ENCODE assay signal across 9 cellular contexts in the genomic region with DNA sequence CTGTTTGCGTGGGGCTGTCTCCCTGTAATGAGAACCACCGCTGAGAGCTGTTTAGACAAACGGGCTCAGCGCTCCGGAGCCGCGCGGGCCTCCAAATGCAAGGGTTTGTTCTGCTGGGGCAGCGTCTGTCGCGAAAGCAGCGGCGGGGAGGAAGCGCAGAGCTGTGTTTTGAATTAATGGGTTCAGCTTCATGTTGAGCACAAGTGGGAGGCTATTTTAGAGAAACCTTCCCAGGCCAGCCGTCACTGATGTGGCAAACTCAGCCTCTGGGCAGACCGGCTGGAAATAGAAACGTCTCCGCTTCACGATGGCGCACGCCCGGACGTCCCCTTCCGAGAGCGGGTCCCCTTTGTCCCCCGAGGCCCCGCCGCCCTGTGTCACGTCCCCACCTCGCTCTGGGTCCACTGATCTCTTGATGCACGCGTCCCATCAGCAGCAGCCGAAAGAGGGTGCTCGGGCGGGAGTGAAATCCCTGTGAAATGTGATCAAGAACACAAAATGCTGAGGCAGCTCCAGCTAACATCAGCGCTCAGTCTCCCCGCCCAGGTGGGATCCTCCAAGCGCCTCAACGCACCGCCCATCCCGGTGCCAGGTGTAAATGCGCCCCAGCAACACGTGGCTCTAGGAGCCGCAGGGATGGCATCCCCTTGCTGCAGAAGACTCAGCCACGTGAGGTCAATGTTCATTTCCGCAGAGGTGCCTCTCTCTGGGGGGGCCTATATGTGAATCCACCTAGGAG. TPM values are rescaled to one million over a fixed set of nuclear protein-coding genes. Genes with fewer than 3 reads are reported as not detected.
DNase-seq lines count a peak whose midpoint lies in the region; ATAC-seq and TF ChIP-seq lines count a peak whose summit lies in the region.
"Had no signal": no experiment of that assay in that cellular context is flagged by ENCODE, and none has a peak within 500 bp of the region (broad histone marks: within the 10 kb centered on the region; RNA-seq: fewer than 3 reads in every experiment).

No MANE protein-coding gene starts in this region.

- H3K9me3 ChIP-seq in lower lobe of right lung = no peaks in the 10 kb centered on the region
- H3K9me3 ChIP-seq: neutrophil had no signal

- peak overlapping the region; percentile 48 for H3K4me3 ChIP-seq in lower lobe of right lung

- intact Hi-C loops in lower lobe of right lung (cut with DNase I) = no loop called here

- DNase-seq in DMS79 treated with DMSO at 0.1 percent for 48 hours (lab: John Stamatoyannopoulos, UW) (peak; percentile 14), NCI-H2227 (lab: John Stamatoyannopoulos, UW; ENCODE audit: unreplicated experiment) (peak; percentile 8), ecto neural progenitor cell (ENCODE audit: low spot score) (peak; percentile 67), lower lobe of right lung (peak; percentile 44), superior temporal gyrus (ENCODE audit: extremely low spot score) (peak; percentile 62)

- no peaks in the 10 kb centered on the region for H3K36me3 ChIP-seq in lower lobe of right lung
- H3K36me3 ChIP-seq: neutrophil had no signal

- H3K4me1 ChIP-seq in lower lobe of right lung = peaks cover 12% of the 10 kb centered on the region

- H3K27me3 ChIP-seq in lower lobe of right lung (ENCODE audit: low read depth) = peaks cover 25% of the 10 kb centered on the region

- ATAC-seq in lower lobe of right lung (peak; percentile 38 to 53), GM19467 (IDR thresholded peaks at IDR 0.05; ENCODE audit: unreplicated experiment) (no peak), HG03469 (IDR thresholded peaks at IDR 0.05; ENCODE audit: unreplicated experiment) (no peak), HG03280 (IDR thresholded peaks at IDR 0.05; ENCODE audit: unreplicated experiment) (no peak)

- peak overlapping the region; percentile 41 for H3K27ac ChIP-seq in lower lobe of right lung
- H3K27ac ChIP-seq: neutrophil had no signal

- no peak for TF ChIP-seq CTCF in lower lobe of right lung (IDR thresholded peaks at IDR 0.05)

RNA-seq across cellular contexts. Expression of a gene that starts 44.9 kb away (rescaled TPM):
- 7.9 TPM for total RNA-seq in lower lobe of right lung

Comparison
In these comparisons a context has a peak if more than half of its experiments do, and no peak if none do; other contexts are left out.
1. DNase-seq: peak in every context shown above with its lines; median percentile 67 in ecto neural progenitor cell; 62 in superior temporal gyrus; 44 in lower lobe of right lung; 14 in DMS79 treated with DMSO at 0.1 percent for 48 hours; 8 in NCI-H2227.
2. ATAC-seq: peak in lower lobe of right lung (2 of 2); none in GM19467 (single experiment), HG03469 (single experiment) and HG03280 (single experiment).